In the genomic region with DNA sequence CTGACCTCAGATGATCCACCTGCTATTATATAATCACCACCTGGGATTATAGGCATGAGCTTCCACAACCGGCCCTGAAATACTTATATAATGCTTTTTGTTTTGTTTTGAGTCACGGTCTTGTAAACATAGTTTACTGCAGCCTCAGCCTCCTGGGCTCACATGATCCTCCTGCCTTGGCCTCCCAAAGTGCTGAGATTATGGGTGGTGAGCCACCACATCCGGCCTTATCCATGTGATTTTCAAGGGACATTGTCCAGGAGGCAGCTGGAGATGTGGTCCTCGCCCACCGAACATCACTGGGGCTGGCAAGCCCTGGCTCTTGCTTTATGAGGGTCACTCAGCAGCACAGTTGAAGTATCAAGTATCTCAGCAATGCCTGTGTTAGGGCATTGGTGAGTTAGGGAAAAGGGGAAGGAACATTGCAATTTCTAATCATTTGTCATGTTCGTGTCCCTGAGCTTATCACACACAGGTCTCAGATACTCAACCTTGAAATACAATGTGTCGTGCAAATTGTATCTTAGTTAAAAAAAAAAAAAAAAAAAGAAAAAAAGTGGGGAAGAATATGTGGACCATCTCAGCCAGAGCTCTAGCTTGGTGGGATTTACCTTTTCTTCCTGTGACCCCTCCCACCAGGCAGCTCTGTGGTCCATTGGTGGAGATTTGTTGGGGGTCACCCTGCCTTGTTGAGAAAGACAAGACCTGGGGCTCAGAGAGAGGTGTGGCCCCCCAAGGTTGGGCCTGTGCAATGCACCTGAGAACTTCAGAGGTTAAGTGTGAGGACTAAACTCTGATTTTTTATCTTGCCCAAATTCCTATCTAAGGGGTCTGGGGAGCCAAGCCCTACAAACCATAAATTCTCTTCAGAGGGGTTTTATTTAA, we compare ENCODE assay signal across 31 cellular contexts.
"Had no signal": no experiment of that assay in that cellular context is flagged by ENCODE, and none has a peak within 500 bp of the region (broad histone marks: within the 10 kb centered on the region; RNA-seq: fewer than 3 reads in every experiment).

No MANE protein-coding gene starts in this region.

- H3K4me3 ChIP-seq: coronary artery, dorsolateral prefrontal cortex, esophagus squamous epithelium, gastrocnemius medialis, heart right ventricle, lung had no signal

- DNase-seq: dermis blood vessel endothelial cell; effector CD8-positive, alpha-beta T cell; effector memory CD8-positive, alpha-beta T cell; endodermal cell; erythroblast; esophagus squamous epithelium; foreskin fibroblast; gastrocnemius medialis; glutamatergic neuron; head of caudate nucleus; heart right ventricle; hippocampal formation; immature natural killer cell; islet precursor cell; kidney; kidney glomerular epithelial cell; left colon; mammary epithelial cell; mesendoderm; midbrain; naive thymus-derived CD4-positive, alpha-beta T cell had no signal

- H3K9me3 Mint-ChIP-seq: effector memory CD8-positive, alpha-beta T cell; endodermal cell; immature natural killer cell; memory B cell; naive thymus-derived CD4-positive, alpha-beta T cell had no signal

- H3K4me1 Mint-ChIP-seq: immature natural killer cell; naive thymus-derived CD4-positive, alpha-beta T cell had no signal

- H3K4me1 ChIP-seq: esophagus squamous epithelium, gastrocnemius medialis, heart right ventricle had no signal

- H3K27ac Mint-ChIP-seq: effector memory CD8-positive, alpha-beta T cell; memory B cell; naive thymus-derived CD4-positive, alpha-beta T cell had no signal

- H3K27me3 ChIP-seq: dorsolateral prefrontal cortex, esophagus squamous epithelium, gastrocnemius medialis, heart right ventricle had no signal

- H3K9me3 ChIP-seq: esophagus squamous epithelium, gastrocnemius medialis, heart right ventricle had no signal

- FAIRE-seq: colon, endometrium, kidney had no signal

- H3K36me3 ChIP-seq: gastrocnemius medialis had no signal

- ATAC-seq: effector memory CD8-positive, alpha-beta T cell; esophagus mucosa; gastrocnemius medialis; heart right ventricle; left colon; left lobe of liver; left ventricle myocardium superior; naive thymus-derived CD4-positive, alpha-beta T cell had no signal

- H3K27me3 Mint-ChIP-seq: memory B cell had no signal

- H3K27ac ChIP-seq: coronary artery, dorsolateral prefrontal cortex, epithelial cell of prostate, esophagus squamous epithelium, gastrocnemius medialis, heart right ventricle had no signal

- H3K4me3 Mint-ChIP-seq: effector memory CD8-positive, alpha-beta T cell; endodermal cell; immature natural killer cell; memory B cell; naive thymus-derived CD4-positive, alpha-beta T cell had no signal
